Comparison of ENCODE assay signal across 3 cellular contexts in genomic region chr2:33650171-33650570, GRCh38.
"Had no signal": no experiment of that assay in that cellular context is flagged by ENCODE, and none has a peak within 500 bp of the region (broad histone marks: within the 10 kb centered on the region; RNA-seq: fewer than 3 reads in every experiment).

No MANE protein-coding gene starts in this region.

- H3K4me3 ChIP-seq: GM12878 had no signal

- ATAC-seq: GM12878 had no signal

- DNase-seq: GDM1, GF-D8 had no signal
